14 cellular contexts compared by ENCODE assay signal in genomic region chr1:204402391-204402790, GRCh38.
"Had no signal": no experiment of that assay in that cellular context is flagged by ENCODE, and none has a peak within 500 bp of the region (broad histone marks: within the 10 kb centered on the region; RNA-seq: fewer than 3 reads in every experiment).

No MANE protein-coding gene starts in this region.

- ATAC-seq: left lobe of liver; lower lobe of right lung; naive thymus-derived CD4-positive, alpha-beta T cell; stimulated activated naive CD8-positive, alpha-beta T cell treated with anti-CD3 and anti-CD28 coated beads, Interleukin-15, amount 100 ng/mL, for 72 hours; T-cell had no signal

- H3K9me3 Mint-ChIP-seq: immature natural killer cell; neural progenitor cell; stimulated activated naive CD8-positive, alpha-beta T cell treated with anti-CD3 and anti-CD28 coated beads, Interleukin-15, amount 100 ng/mL, for 72 hours; T-cell had no signal

- H3K27ac Mint-ChIP-seq: neural progenitor cell had no signal

- H3K27me3 Mint-ChIP-seq: naive thymus-derived CD4-positive, alpha-beta T cell; progenitor cell of endocrine pancreas; stimulated activated naive CD8-positive, alpha-beta T cell treated with anti-CD3 and anti-CD28 coated beads, Interleukin-15, amount 100 ng/mL, for 72 hours; T-cell had no signal

- H3K4me3 Mint-ChIP-seq: immature natural killer cell; naive thymus-derived CD4-positive, alpha-beta T cell; neural progenitor cell; T-cell had no signal

- DNase-seq: activated CD4-positive, alpha-beta T cell treated with anti-CD3 and anti-CD28 coated beads, Interleukin-2, amount 50 U/mL, for 48 hours; activated gamma-delta T cell; amygdala; glutamatergic neuron; immature natural killer cell; lower lobe of right lung; naive thymus-derived CD4-positive, alpha-beta T cell; stimulated activated CD4-positive, alpha-beta T cell treated with anti-CD3 and anti-CD28 coated beads, Interleukin-12 subunit alpha, Interleukin-12 subunit beta, amount 100 ng/mL, for 4 hours; stimulated activated CD4-positive, alpha-beta T cell treated with anti-CD3 and anti-CD28 coated beads, Interleukin-4, amount 100 ng/mL, for 4 hours; stimulated activated naive CD8-positive, alpha-beta T cell treated with anti-CD3 and anti-CD28 coated beads, Interleukin-15, amount 100 ng/mL, for 72 hours; T-cell had no signal
